Comparison of ENCODE assay signal across 27 cellular contexts in genomic region chr13:93800342-93800741, GRCh38.
DNase-seq lines count a peak whose midpoint lies in the region; ATAC-seq, FAIRE-seq and TF ChIP-seq lines count a peak whose summit lies in the region.
"Had no signal": no experiment of that assay in that cellular context is flagged by ENCODE, and none has a peak within 500 bp of the region (broad histone marks: within the 10 kb centered on the region; RNA-seq: fewer than 3 reads in every experiment).

No MANE protein-coding gene starts in this region.

- no peak overlapping the region for H3K4me3 Mint-ChIP-seq in HFFc6
- H3K4me3 Mint-ChIP-seq: CD14-positive monocyte; CD4-positive, alpha-beta T cell; CD8-positive, alpha-beta memory T cell; H9 had no signal

- 100% methylated on average over 1 of the region's 3 CpGs; no CpG with 5 or more reads in 1 of the 2 experiments for WGBS in IMR-90 (ENCODE audit: extremely low coverage in 2 of 2, insufficient read length in 1 of 2), 2 experiments
- 95% methylated on average over 3 of the region's 3 CpGs for WGBS in mesenchymal stem cell

- TF ChIP-seq CTCF in IMR-90 (conservative IDR thresholded peaks at IDR 0.05; ENCODE audit: low read depth, low read length) (no peak), HFFc6 (IDR thresholded peaks at IDR 0.05) (no peak)

- H2BK15ac ChIP-seq in IMR-90 (ENCODE audit: low read depth, low read length), result no peak overlapping the region
- no peak overlapping the region for H2BK15ac ChIP-seq in mesenchymal stem cell (ENCODE audit: low read depth, poor library complexity, severe bottlenecking)

- dilution Hi-C loops in IMR-90 (cut with HindIII; ENCODE audit: low sequenced_read_pairs, unreplicated experiment), result no loop called here

- H3K9me1 ChIP-seq in IMR-90 (ENCODE audit: insufficient read depth, low read length), result no peaks in the 10 kb centered on the region

- H3K4me3 ChIP-seq in IMR-90 (ENCODE audit: insufficient read depth, low read depth, low read length) (no peak overlapping the region), mesenchymal stem cell (ENCODE audit: insufficient read depth in 1 of 2, low read depth in 1 of 2, low read length in 2 of 2) (no peak overlapping the region)
- H3K4me3 ChIP-seq: A549; BLaER1 treated with 17β-estradiol and CSF1 and Interleukin-3, amounts not matched to agents 10 nM and 100 nM; GM12878; GM23248 had no signal

- CTCF ChIA-PET in IMR-90 (lab: Yijun Ruan, JAX), result no interaction called here

- H2BK5ac ChIP-seq in IMR-90 (ENCODE audit: low read depth, low read length, poor library complexity, severe bottlenecking) (no peak overlapping the region), mesenchymal stem cell (ENCODE audit: low read depth, low read length, poor library complexity, severe bottlenecking) (no peak overlapping the region)

- H3K56ac ChIP-seq in IMR-90 (ENCODE audit: extremely low read depth, insufficient read depth, low read length), result no peak overlapping the region

- no peak for DNase-seq in H54 (ENCODE audit: insufficient read length, low spot score)
- no peak for DNase-seq in IMR-90
- peak; percentile 20 for DNase-seq in fibroblast of peridontal ligament (ENCODE audit: extremely low read depth)
- DNase-seq in mesenchymal stem cell, result peak; percentile 13
- DNase-seq in HFFc6, result no peak
- no peak for DNase-seq in hepatic stellate cell (ENCODE audit: low spot score)
- DNase-seq: 8988T; ACHN; AML-193; BE2C; CD4-positive, alpha-beta T cell; CD8-positive, alpha-beta memory T cell; DMS 273 treated with DMSO at 0.1 percent for 48 hours; DMS79; EL; GDM1; GM23248; H9 had no signal

- no peak overlapping the region for H3K27ac ChIP-seq in IMR-90 (ENCODE audit: insufficient read depth, low read length)
- no peak overlapping the region for H3K27ac ChIP-seq in mesenchymal stem cell (ENCODE audit: low read length, poor library complexity, severe bottlenecking)
- H3K27ac ChIP-seq: A549; BLaER1 treated with 17β-estradiol and CSF1 and Interleukin-3, amounts not matched to agents 10 nM and 100 nM; GM23248 had no signal

- peak; percentile 87 for FAIRE-seq in H54 (lab: Jason Lieb, UNC)
- FAIRE-seq: A549, D721Med, GM12878, GM19239, H1 had no signal

- no peaks in the 10 kb centered on the region for H3K79me1 ChIP-seq in IMR-90 (ENCODE audit: low read depth in 1 of 2, low read length in 2 of 2)
- H3K79me1 ChIP-seq in mesenchymal stem cell (replicated peaks; ENCODE audit: low read length, poor library complexity, severe bottlenecking), result no peaks in the 10 kb centered on the region

- POLR2A ChIA-PET in IMR-90 (lab: Charles Lee; ENCODE audit: unreplicated experiment), result no interaction called here

- H4K91ac ChIP-seq in IMR-90 (ENCODE audit: insufficient read depth, low read depth, low read length), result no peak overlapping the region
- H4K91ac ChIP-seq in mesenchymal stem cell (ENCODE audit: low read length), result no peak overlapping the region

- H3K18ac ChIP-seq in IMR-90 (ENCODE audit: low read depth, low read length) (no peak overlapping the region), mesenchymal stem cell (ENCODE audit: low read depth in 1 of 2, low read length in 2 of 2) (no peak overlapping the region)

- H2AFZ ChIP-seq in IMR-90 (replicated peaks; ENCODE audit: low read length, poor library complexity), result no peak overlapping the region
- no peak overlapping the region for H2AFZ ChIP-seq in mesenchymal stem cell (ENCODE audit: low read depth, low read length)
- H2AFZ ChIP-seq: GM23248 had no signal

- no peak for TF ChIP-seq RAD21 in IMR-90 (IDR thresholded peaks at IDR 0.05; ENCODE audit: low read length)

- H3K4ac ChIP-seq in IMR-90 (ENCODE audit: low read depth, low read length), result no peak overlapping the region
- no peak overlapping the region for H3K4ac ChIP-seq in mesenchymal stem cell (ENCODE audit: low read depth in 1 of 2, low read length in 2 of 2)

- peak overlapping the region; percentile 22; the same call in 1 of the 2 replicates for H3K4me2 ChIP-seq in IMR-90 (ENCODE audit: low read depth, low read length)
- H3K4me2 ChIP-seq in mesenchymal stem cell (ENCODE audit: low read length, poor library complexity, severe bottlenecking), result no peak overlapping the region
- H3K4me2 ChIP-seq: A549; BLaER1 treated with 17β-estradiol and CSF1 and Interleukin-3, amounts not matched to agents 10 nM and 100 nM had no signal

- no peak overlapping the region for H3K23ac ChIP-seq in IMR-90 (ENCODE audit: low read depth, low read length)
- no peak overlapping the region for H3K23ac ChIP-seq in mesenchymal stem cell (ENCODE audit: low read length in 2 of 2)

- H3K27me3 Mint-ChIP-seq in HFFc6 (ENCODE audit: insufficient read depth), result no peaks in the 10 kb centered on the region; the same call in 1 of the 2 replicates
- H3K27me3 Mint-ChIP-seq: CD4-positive, alpha-beta T cell had no signal

- no peak for TF ChIP-seq POLR2A in H54 (IDR thresholded peaks at IDR 0.05; ENCODE audit: low read depth, low read length)
- TF ChIP-seq POLR2A in IMR-90 (IDR thresholded peaks at IDR 0.05; ENCODE audit: low read depth, low read length), result no peak

- H3K4me1 ChIP-seq in IMR-90 (ENCODE audit: control insufficient read depth, insufficient read depth, low read length) (no peaks in the 10 kb centered on the region; the same call in 1 of the 2 replicates), mesenchymal stem cell (ENCODE audit: control insufficient read depth, insufficient read depth, low read depth, low read length) (no peaks in the 10 kb centered on the region)
- H3K4me1 ChIP-seq: A549; BLaER1 treated with 17β-estradiol and CSF1 and Interleukin-3, amounts not matched to agents 10 nM and 100 nM had no signal

- H3K4me1 Mint-ChIP-seq in HFFc6 (ENCODE audit: low read depth), result no peaks in the 10 kb centered on the region; the same call in 1 of the 2 replicates
- H3K4me1 Mint-ChIP-seq: CD14-positive monocyte; CD8-positive, alpha-beta memory T cell had no signal

- no peaks in the 10 kb centered on the region for H3K36me3 Mint-ChIP-seq in HFFc6 (ENCODE audit: low read depth)
- H3K36me3 Mint-ChIP-seq: CD14-positive monocyte; CD8-positive, alpha-beta memory T cell had no signal

- H3K36me3 ChIP-seq in IMR-90 (ENCODE audit: control insufficient read depth, insufficient read depth, low read length) (no peaks in the 10 kb centered on the region), mesenchymal stem cell (ENCODE audit: control insufficient read depth in 1 of 2, insufficient read depth in 2 of 2, low read depth in 1 of 2, low read length in 2 of 2) (no peaks in the 10 kb centered on the region)
- H3K36me3 ChIP-seq: BE2C; BLaER1 treated with 17β-estradiol and CSF1 and Interleukin-3, amounts not matched to agents 10 nM and 100 nM had no signal

- H4K8ac ChIP-seq in IMR-90 (ENCODE audit: low read depth in 2 of 2, low read length in 2 of 2) (no peak overlapping the region), mesenchymal stem cell (ENCODE audit: low read length) (no peak overlapping the region)

- intact Hi-C loops in IMR-90 (cut with micrococcal nuclease), result no loop called here

- H2AK9ac ChIP-seq in IMR-90 (replicated peaks; ENCODE audit: low read depth, low read length, poor library complexity), result no peak overlapping the region

- H3K14ac ChIP-seq in IMR-90 (replicated peaks; ENCODE audit: low read depth, low read length) (no peak overlapping the region), mesenchymal stem cell (ENCODE audit: low read length in 2 of 2) (no peak overlapping the region)

- no peak overlapping the region for H4K5ac ChIP-seq in IMR-90 (ENCODE audit: low read depth, low read length)

- H2BK120ac ChIP-seq in IMR-90 (ENCODE audit: low read depth, low read length) (no peak overlapping the region), mesenchymal stem cell (ENCODE audit: low read depth, low read length) (no peak overlapping the region)

- no peaks in the 10 kb centered on the region for H4K20me1 ChIP-seq in IMR-90 (ENCODE audit: insufficient read depth, low read length)
- H4K20me1 ChIP-seq: BLaER1 treated with 17β-estradiol and CSF1 and Interleukin-3, amounts not matched to agents 10 nM and 100 nM had no signal

- H3K9me3 Mint-ChIP-seq in HFFc6, result no peaks in the 10 kb centered on the region
- H3K9me3 Mint-ChIP-seq: CD8-positive, alpha-beta memory T cell; H9 had no signal

- H2AK5ac ChIP-seq in IMR-90 (ENCODE audit: low read depth, low read length), result no peak overlapping the region
- no peak overlapping the region for H2AK5ac ChIP-seq in mesenchymal stem cell (ENCODE audit: low read length, severe bottlenecking)

- H2BK20ac ChIP-seq in IMR-90 (ENCODE audit: low read depth, low read length), result no peak overlapping the region; the same call in 1 of the 2 replicates

- no peak for ATAC-seq in IMR-90 (ENCODE audit: low read depth)
- ATAC-seq in HG03432 (IDR thresholded peaks at IDR 0.05; ENCODE audit: unreplicated experiment), result no peak
- ATAC-seq: A549, GM12878, HCT116 had no signal

- in situ Hi-C loops in IMR-90 (cut with MboI; ENCODE audit: low sequenced_read_pairs), result no loop called here

- H3K9ac ChIP-seq in IMR-90 (ENCODE audit: low read depth, low read length), result no peak overlapping the region
- no peak overlapping the region for H3K9ac ChIP-seq in mesenchymal stem cell (ENCODE audit: low read length)
- H3K9ac ChIP-seq: BLaER1 treated with 17β-estradiol and CSF1 and Interleukin-3, amounts not matched to agents 10 nM and 100 nM; GM23248 had no signal

- H3K27me3 ChIP-seq in IMR-90 (ENCODE audit: control insufficient read depth, insufficient read depth, low read length) (no peaks in the 10 kb centered on the region), mesenchymal stem cell (ENCODE audit: control insufficient read depth in 1 of 2, insufficient read depth in 1 of 2, low read length in 2 of 2) (no peaks in the 10 kb centered on the region)
- H3K27me3 ChIP-seq: BE2C; BLaER1 treated with 17β-estradiol and CSF1 and Interleukin-3, amounts not matched to agents 10 nM and 100 nM had no signal

- no peak overlapping the region for H3K27ac Mint-ChIP-seq in HFFc6
- H3K27ac Mint-ChIP-seq: CD14-positive monocyte; CD4-positive, alpha-beta T cell; CD8-positive, alpha-beta memory T cell; H9 had no signal

- H2BK12ac ChIP-seq in mesenchymal stem cell (ENCODE audit: low read length in 2 of 2), result no peak overlapping the region

- no TSS peak for BruUV-seq in IMR-90 (replicated peaks; lab: Mats Ljungman, UMichigan)

- no peaks in the 10 kb centered on the region for H3K9me3 ChIP-seq in IMR-90 (ENCODE audit: control insufficient read depth, insufficient read depth, low read length)
- no peaks in the 10 kb centered on the region for H3K9me3 ChIP-seq in mesenchymal stem cell (ENCODE audit: control insufficient read depth, low read length)
- H3K9me3 ChIP-seq: A549; BE2C; BLaER1 treated with 17β-estradiol and CSF1 and Interleukin-3, amounts not matched to agents 10 nM and 100 nM had no signal

TF ChIP-seq in IMR-90, 13 proteins besides CTCF, POLR2A, EP300 and RAD21 (continues in another document):
- TF ChIP-seq MXI1 (IDR thresholded peaks at IDR 0.05; ENCODE audit: borderline replicate concordance, low read depth, low read length) (no peak), NFE2L2 (IDR thresholded peaks at IDR 0.05; ENCODE audit: low read depth, low read length) (no peak), MAFK (IDR thresholded peaks at IDR 0.05; ENCODE audit: low read depth, low read length) (no peak), FOS (IDR thresholded peaks at IDR 0.05; ENCODE audit: low read depth, low read length) (no peak), BHLHE40 (IDR thresholded peaks at IDR 0.05; ENCODE audit: low read depth, low read length) (no peak), RCOR1 (IDR thresholded peaks at IDR 0.05; ENCODE audit: insufficient replicate concordance, low read length) (no peak), SMC3 (IDR thresholded peaks at IDR 0.05; ENCODE audit: low read depth, low read length) (no peak)

Comparison
In these comparisons a context has a peak if more than half of its experiments do, and no peak if none do; other contexts are left out.
1. DNase-seq: peak in fibroblast of peridontal ligament (single experiment) and mesenchymal stem cell (single experiment); none in H54 (single experiment), IMR-90 (single experiment), HFFc6 (single experiment) and hepatic stellate cell (single experiment).